1 cellular context compared by ENCODE assay signal in the genomic region with DNA sequence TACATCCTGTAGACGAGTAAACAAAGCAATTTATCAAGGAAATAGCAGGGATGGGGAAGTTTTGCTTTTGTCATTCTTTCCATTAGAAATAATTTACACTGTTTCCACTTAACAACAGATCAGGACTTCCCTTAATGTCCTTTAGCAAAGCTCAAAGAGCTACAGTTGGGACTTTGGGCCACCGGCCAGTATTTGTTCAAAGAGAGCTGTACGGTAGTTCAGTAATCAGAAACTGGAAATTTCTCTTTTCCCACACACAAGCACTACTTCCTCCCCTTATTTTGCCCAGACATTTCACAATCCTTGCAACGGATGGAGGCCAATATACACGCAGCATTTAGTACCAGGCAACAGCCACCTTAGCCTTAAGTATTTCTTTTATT.
TF ChIP-seq lines count a peak whose summit lies in the region.

No MANE protein-coding gene starts in this region.

TF ChIP-seq in HepG2, 621 proteins besides CTCF, POLR2A, EP300 and RAD21 (continued from another document):
- TF ChIP-seq, protein P1, sequence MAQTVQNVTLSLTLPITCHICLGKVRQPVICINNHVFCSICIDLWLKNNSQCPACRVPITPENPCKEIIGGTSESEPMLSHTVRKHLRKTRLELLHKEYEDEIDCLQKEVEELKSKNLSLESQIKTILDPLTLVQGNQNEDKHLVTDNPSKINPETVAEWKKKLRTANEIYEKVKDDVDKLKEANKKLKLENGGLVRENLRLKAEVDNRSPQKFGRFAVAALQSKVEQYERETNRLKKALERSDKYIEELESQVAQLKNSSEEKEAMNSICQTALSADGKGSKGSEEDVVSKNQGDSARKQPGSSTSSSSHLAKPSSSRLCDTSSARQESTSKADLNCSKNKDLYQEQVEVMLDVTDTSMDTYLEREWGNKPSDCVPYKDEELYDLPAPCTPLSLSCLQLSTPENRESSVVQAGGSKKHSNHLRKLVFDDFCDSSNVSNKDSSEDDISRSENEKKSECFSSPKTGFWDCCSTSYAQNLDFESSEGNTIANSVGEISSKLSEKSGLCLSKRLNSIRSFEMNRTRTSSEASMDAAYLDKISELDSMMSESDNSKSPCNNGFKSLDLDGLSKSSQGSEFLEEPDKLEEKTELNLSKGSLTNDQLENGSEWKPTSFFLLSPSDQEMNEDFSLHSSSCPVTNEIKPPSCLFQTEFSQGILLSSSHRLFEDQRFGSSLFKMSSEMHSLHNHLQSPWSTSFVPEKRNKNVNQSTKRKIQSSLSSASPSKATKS (CRISPR knock-in tag; IDR thresholded peaks at IDR 0.05), result peak; percentile 54; the same call in 1 of the 2 replicates
- no peak for TF ChIP-seq GABPA (IDR thresholded peaks at IDR 0.05; ENCODE audit: low read depth, low read length)
- peak; percentile 65; the same call in 1 of the 2 replicates for TF ChIP-seq GABPA (CRISPR knock-in tag; IDR thresholded peaks at IDR 0.05; ENCODE audit: low read depth)
- no peak for TF ChIP-seq SRSF1 (optimal IDR thresholded peaks at IDR 0.05; ENCODE audit: low read depth, low read length)
- TF ChIP-seq ZNF746 (CRISPR knock-in tag; IDR thresholded peaks at IDR 0.05), result no peak
- peak; percentile 89 for TF ChIP-seq ZNF317 (CRISPR knock-in tag; IDR thresholded peaks at IDR 0.05)
- TF ChIP-seq ZNF326 (CRISPR knock-in tag; IDR thresholded peaks at IDR 0.05; ENCODE audit: borderline replicate concordance), result no peak
- TF ChIP-seq, protein P2, sequence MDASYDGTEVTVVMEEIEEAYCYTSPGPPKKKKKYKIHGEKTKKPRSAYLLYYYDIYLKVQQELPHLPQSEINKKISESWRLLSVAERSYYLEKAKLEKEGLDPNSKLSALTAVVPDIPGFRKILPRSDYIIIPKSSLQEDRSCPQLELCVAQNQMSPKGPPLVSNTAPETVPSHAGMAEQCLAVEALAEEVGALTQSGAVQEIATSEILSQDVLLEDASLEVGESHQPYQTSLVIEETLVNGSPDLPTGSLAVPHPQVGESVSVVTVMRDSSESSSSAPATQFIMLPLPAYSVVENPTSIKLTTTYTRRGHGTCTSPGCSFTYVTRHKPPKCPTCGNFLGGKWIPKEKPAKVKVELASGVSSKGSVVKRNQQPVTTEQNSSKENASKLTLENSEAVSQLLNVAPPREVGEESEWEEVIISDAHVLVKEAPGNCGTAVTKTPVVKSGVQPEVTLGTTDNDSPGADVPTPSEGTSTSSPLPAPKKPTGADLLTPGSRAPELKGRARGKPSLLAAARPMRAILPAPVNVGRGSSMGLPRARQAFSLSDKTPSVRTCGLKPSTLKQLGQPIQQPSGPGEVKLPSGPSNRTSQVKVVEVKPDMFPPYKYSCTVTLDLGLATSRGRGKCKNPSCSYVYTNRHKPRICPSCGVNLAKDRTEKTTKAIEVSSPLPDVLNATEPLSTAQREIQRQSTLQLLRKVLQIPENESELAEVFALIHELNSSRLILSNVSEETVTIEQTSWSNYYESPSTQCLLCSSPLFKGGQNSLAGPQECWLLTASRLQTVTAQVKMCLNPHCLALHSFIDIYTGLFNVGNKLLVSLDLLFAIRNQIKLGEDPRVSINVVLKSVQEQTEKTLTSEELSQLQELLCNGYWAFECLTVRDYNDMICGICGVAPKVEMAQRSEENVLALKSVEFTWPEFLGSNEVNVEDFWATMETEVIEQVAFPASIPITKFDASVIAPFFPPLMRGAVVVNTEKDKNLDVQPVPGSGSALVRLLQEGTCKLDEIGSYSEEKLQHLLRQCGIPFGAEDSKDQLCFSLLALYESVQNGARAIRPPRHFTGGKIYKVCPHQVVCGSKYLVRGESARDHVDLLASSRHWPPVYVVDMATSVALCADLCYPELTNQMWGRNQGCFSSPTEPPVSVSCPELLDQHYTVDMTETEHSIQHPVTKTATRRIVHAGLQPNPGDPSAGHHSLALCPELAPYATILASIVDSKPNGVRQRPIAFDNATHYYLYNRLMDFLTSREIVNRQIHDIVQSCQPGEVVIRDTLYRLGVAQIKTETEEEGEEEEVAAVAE (CRISPR knock-in tag; IDR thresholded peaks at IDR 0.05; ENCODE audit: borderline replicate concordance), result 0 out of 2 replicates have a peak, but pooled peaks have one; percentile 65
- TF ChIP-seq CHD2 (IDR thresholded peaks at IDR 0.05; ENCODE audit: low read depth, low read length), result no peak
- TF ChIP-seq, protein P3, sequence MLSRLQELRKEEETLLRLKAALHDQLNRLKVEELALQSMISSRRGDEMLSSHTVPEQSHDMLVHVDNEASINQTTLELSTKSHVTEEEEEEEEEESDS (CRISPR knock-in tag; IDR thresholded peaks at IDR 0.05; ENCODE audit: borderline replicate concordance), result no peak
- TF ChIP-seq PCBP1 (IDR thresholded peaks at IDR 0.05; ENCODE audit: borderline replicate concordance, low read depth, low read length), result no peak
- TF ChIP-seq ZNF652 (CRISPR knock-in tag; IDR thresholded peaks at IDR 0.05; ENCODE audit: borderline replicate concordance, low read depth), result peak; percentile 64; the same call in 1 of the 2 replicates
- no peak for TF ChIP-seq SRY (CRISPR knock-in tag; IDR thresholded peaks at IDR 0.05)
- TF ChIP-seq, protein P4, sequence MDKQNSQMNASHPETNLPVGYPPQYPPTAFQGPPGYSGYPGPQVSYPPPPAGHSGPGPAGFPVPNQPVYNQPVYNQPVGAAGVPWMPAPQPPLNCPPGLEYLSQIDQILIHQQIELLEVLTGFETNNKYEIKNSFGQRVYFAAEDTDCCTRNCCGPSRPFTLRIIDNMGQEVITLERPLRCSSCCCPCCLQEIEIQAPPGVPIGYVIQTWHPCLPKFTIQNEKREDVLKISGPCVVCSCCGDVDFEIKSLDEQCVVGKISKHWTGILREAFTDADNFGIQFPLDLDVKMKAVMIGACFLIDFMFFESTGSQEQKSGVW (CRISPR knock-in tag; IDR thresholded peaks at IDR 0.05; ENCODE audit: borderline replicate concordance), result no peak
- TF ChIP-seq SALL1 (CRISPR knock-in tag; IDR thresholded peaks at IDR 0.05), result peak; percentile 77; the same call in 1 of the 2 replicates
- no peak for TF ChIP-seq NCOA1 (CRISPR knock-in tag; IDR thresholded peaks at IDR 0.05)
- TF ChIP-seq RBFOX2 (IDR thresholded peaks at IDR 0.05; ENCODE audit: low read depth, low read length), result peak; percentile 50; the same call in 1 of the 2 replicates
- no peak for TF ChIP-seq ARHGAP35 (CRISPR knock-in tag; IDR thresholded peaks at IDR 0.05; ENCODE audit: borderline replicate concordance)
- TF ChIP-seq NFYB (CRISPR knock-in tag; IDR thresholded peaks at IDR 0.05), result no peak
- TF ChIP-seq, protein P5, sequence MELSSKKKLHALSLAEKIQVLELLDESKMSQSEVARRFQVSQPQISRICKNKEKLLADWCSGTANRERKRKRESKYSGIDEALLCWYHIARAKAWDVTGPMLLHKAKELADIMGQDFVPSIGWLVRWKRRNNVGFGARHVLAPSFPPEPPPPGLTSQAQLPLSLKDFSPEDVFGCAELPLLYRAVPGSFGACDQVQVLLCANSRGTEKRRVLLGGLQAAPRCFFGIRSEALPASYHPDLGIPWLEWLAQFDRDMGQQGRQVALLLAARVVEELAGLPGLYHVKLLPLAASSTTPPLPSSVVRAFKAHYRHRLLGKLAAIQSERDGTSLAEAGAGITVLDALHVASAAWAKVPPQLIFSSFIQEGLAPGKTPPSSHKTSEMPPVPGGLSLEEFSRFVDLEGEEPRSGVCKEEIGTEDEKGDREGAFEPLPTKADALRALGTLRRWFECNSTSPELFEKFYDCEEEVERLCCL (CRISPR knock-in tag; IDR thresholded peaks at IDR 0.05; ENCODE audit: borderline replicate concordance), result no peak
- TF ChIP-seq ZNF441 (CRISPR knock-in tag; IDR thresholded peaks at IDR 0.05; ENCODE audit: borderline replicate concordance), result peak; percentile 40; the same call in 1 of the 2 replicates
